ENCODE assay signal across 8 cellular contexts in genomic region chr16:89115216-89115949, GRCh38. TPM values are rescaled to one million over a fixed set of nuclear protein-coding genes. Genes with fewer than 3 reads are reported as not detected.
A peak's percentile ranks its signal among the peaks of the same experiment; 100 is the strongest.
DNase-seq lines count a peak whose midpoint lies in the region; ATAC-seq, FAIRE-seq and TF ChIP-seq lines count a peak whose summit lies in the region.

No MANE protein-coding gene starts in this region.

- POLR2A ChIA-PET in naive thymus-derived CD4-positive, alpha-beta T cell (lab: Charles Lee) = interaction anchor here (0.6 to 3.7 kb wide), 15 partner anchors 10 to 1336 kb away, joined by 3 to 65 read pairs (median 4); partner anchors contain the start of genes ACSF3, APRT, CDH15 and GALNS

- DNase-seq in activated CD4-positive, CD25-positive, alpha-beta regulatory T cell (lab: John Stamatoyannopoulos, UW) = peak in 3 of 4 experiments; percentile 50 to 81 (median 78)
- DNase-seq in bronchial epithelial cell (ENCODE audit: low read depth) (peak; percentile 39), NCI-H1092 (lab: John Stamatoyannopoulos, UW) (no peak), DMS114 treated with DMSO at 0.1 percent for 48 hours (lab: John Stamatoyannopoulos, UW; ENCODE audit: unreplicated experiment) (no peak)
- DNase-seq in naive thymus-derived CD4-positive, alpha-beta T cell = peak; percentile 73 to 98 (median 96)

- H3K27me3 Mint-ChIP-seq in naive thymus-derived CD4-positive, alpha-beta T cell = no peaks in the 10 kb centered on the region
- H3K27me3 Mint-ChIP-seq in stimulated activated naive CD8-positive, alpha-beta T cell treated with anti-CD3 and anti-CD28 coated beads, Interleukin-15, Interleukin-2, amounts not matched to agents 100 ng/mL and 50 ng/mL, for 24 hours = no peaks in the 10 kb centered on the region

- no peak for TF ChIP-seq CTCF in bronchial epithelial cell (IDR thresholded peaks at IDR 0.05; ENCODE audit: insufficient read depth, low read length, severe bottlenecking)

- peak; percentile 80 for ATAC-seq in HG03354 (IDR thresholded peaks at IDR 0.05; ENCODE audit: poor library complexity, severe bottlenecking, unreplicated experiment)
- peak; percentile 95 for ATAC-seq in naive thymus-derived CD4-positive, alpha-beta T cell

- peaks cover 30 to 66% (median 50%) of the 10 kb centered on the region in 7 donors for H3K4me1 Mint-ChIP-seq in naive thymus-derived CD4-positive, alpha-beta T cell
- peaks cover 35% of the 10 kb centered on the region for H3K4me1 Mint-ChIP-seq in stimulated activated naive CD8-positive, alpha-beta T cell treated with anti-CD3 and anti-CD28 coated beads, Interleukin-15, Interleukin-2, amounts not matched to agents 100 ng/mL and 50 ng/mL, for 24 hours (ENCODE audit: low read depth)

- H3K4me1 ChIP-seq in naive thymus-derived CD4-positive, alpha-beta T cell (ENCODE audit: control insufficient read depth in 2 of 2, insufficient read depth in 2 of 2, low read length in 2 of 2) = peaks cover 30 to 52% of the 10 kb centered on the region in 2 donors

- no peaks in the 10 kb centered on the region for H3K27me3 ChIP-seq in bronchial epithelial cell (ENCODE audit: control insufficient read depth, insufficient read depth, low read length)
- H3K27me3 ChIP-seq in naive thymus-derived CD4-positive, alpha-beta T cell (ENCODE audit: control insufficient read depth in 2 of 2, insufficient read depth in 2 of 2, low read length in 2 of 2) = no peaks in the 10 kb centered on the region

- H3K36me3 Mint-ChIP-seq in naive thymus-derived CD4-positive, alpha-beta T cell = peaks cover 0 to 32% (median 12%) of the 10 kb centered on the region in 5 donors
- peaks cover 34% of the 10 kb centered on the region for H3K36me3 Mint-ChIP-seq in stimulated activated naive CD8-positive, alpha-beta T cell treated with anti-CD3 and anti-CD28 coated beads, Interleukin-15, Interleukin-2, amounts not matched to agents 100 ng/mL and 50 ng/mL, for 24 hours (ENCODE audit: low read depth)

- FAIRE-seq in bronchial epithelial cell (lab: Jason Lieb, UNC) = no peak

- H3K9me3 Mint-ChIP-seq in naive thymus-derived CD4-positive, alpha-beta T cell = peaks cover 0 to 2% (median 0%) of the 10 kb centered on the region in 11 donors
- no peaks in the 10 kb centered on the region for H3K9me3 Mint-ChIP-seq in stimulated activated naive CD8-positive, alpha-beta T cell treated with anti-CD3 and anti-CD28 coated beads, Interleukin-15, Interleukin-2, amounts not matched to agents 100 ng/mL and 50 ng/mL, for 24 hours

- no peak overlapping the region for H3K4me3 ChIP-seq in bronchial epithelial cell (ENCODE audit: low read depth, low read length)
- H3K4me3 ChIP-seq in naive thymus-derived CD4-positive, alpha-beta T cell (ENCODE audit: low read length) = peak overlapping the region; percentile 59

- peak overlapping the region; percentile 89 for H3K27ac ChIP-seq in naive thymus-derived CD4-positive, alpha-beta T cell (ENCODE audit: low read depth, low read length)

- CTCF ChIA-PET in naive thymus-derived CD4-positive, alpha-beta T cell (lab: Charles Lee) = interaction anchor here (0.6 to 1.7 kb wide), 7 partner anchors 13 to 258 kb away, joined by 3 to 7 read pairs (median 3); partner anchors contain the start of gene ACSF3

- peak; percentile 36 for TF ChIP-seq POLR2A in GM19193 (IDR thresholded peaks at IDR 0.05; ENCODE audit: extremely low read depth, insufficient read depth, insufficient read length)

- H3K4me3 Mint-ChIP-seq in naive thymus-derived CD4-positive, alpha-beta T cell = peak overlapping the region; percentile 81 to 92 (median 87)
- H3K4me3 Mint-ChIP-seq in stimulated activated naive CD8-positive, alpha-beta T cell treated with anti-CD3 and anti-CD28 coated beads, Interleukin-15, Interleukin-2, amounts not matched to agents 100 ng/mL and 50 ng/mL, for 24 hours = peak overlapping the region; percentile 67

- H3K9me3 ChIP-seq in naive thymus-derived CD4-positive, alpha-beta T cell (ENCODE audit: control insufficient read depth in 2 of 3, low read length in 3 of 3) = no peaks in the 10 kb centered on the region

- H3K36me3 ChIP-seq in bronchial epithelial cell (ENCODE audit: control insufficient read depth, insufficient read depth, low read length) = peaks cover 17% of the 10 kb centered on the region
- H3K36me3 ChIP-seq in naive thymus-derived CD4-positive, alpha-beta T cell (ENCODE audit: control insufficient read depth in 2 of 3, insufficient read depth in 3 of 3, low read length in 3 of 3) = peaks cover 0 to 60% (median 5%) of the 10 kb centered on the region in 3 experiments

- intact Hi-C loops in naive thymus-derived CD4-positive, alpha-beta T cell (cut with micrococcal nuclease) = loop anchor here (1.0 to 10.0 kb wide), 17 partner anchors 17 to 545 kb away; partner anchors contain the start of genes ZC3H18 (in 2 of the 2), ANKRD11 (in 1 of the 2), SLC22A31 (in 1 of the 2) and TRAPPC2L (in 1 of the 2)

- H3K27ac Mint-ChIP-seq in naive thymus-derived CD4-positive, alpha-beta T cell = peak overlapping the region in 6 of 9 donors; percentile 95 to 100 (median 96)
- peak overlapping the region; percentile 90 for H3K27ac Mint-ChIP-seq in stimulated activated naive CD8-positive, alpha-beta T cell treated with anti-CD3 and anti-CD28 coated beads, Interleukin-15, Interleukin-2, amounts not matched to agents 100 ng/mL and 50 ng/mL, for 24 hours

RNA-seq across cellular contexts. Expression of gene ACSF3, which starts 21.7 kb away (rescaled TPM):
- total RNA-seq in bronchial epithelial cell = 25.8 and 32.8 TPM in 2 replicates
- total RNA-seq in naive thymus-derived CD4-positive, alpha-beta T cell = 10 to 100 TPM; 61.9 to 84.1 (median 74.3) TPM
- polyA plus RNA-seq in naive thymus-derived CD4-positive, alpha-beta T cell = 10 to 100 TPM; 26.2 to 45.7 TPM

RNA-seq across cellular contexts. Expression of gene CDH15, which starts 56.2 kb away (rescaled TPM):
- total RNA-seq in bronchial epithelial cell = under 0.01 TPM in 2 replicates
- total RNA-seq in naive thymus-derived CD4-positive, alpha-beta T cell = not detected
- not detected for polyA plus RNA-seq in naive thymus-derived CD4-positive, alpha-beta T cell

Comparison
In these comparisons a context has a peak if more than half of its experiments do, and no peak if none do; other contexts are left out.
1. DNase-seq: peak in activated CD4-positive, CD25-positive, alpha-beta regulatory T cell (3 of 4), bronchial epithelial cell (single experiment) and naive thymus-derived CD4-positive, alpha-beta T cell (9 of 9); none in NCI-H1092 (single experiment) and DMS114 treated with DMSO at 0.1 percent for 48 hours (single experiment).